Comparison of ENCODE assay signal across 10 cellular contexts in genomic region chr20:33846291-33846916, GRCh38. TPM values are rescaled to one million over a fixed set of nuclear protein-coding genes. Genes with fewer than 3 reads are reported as not detected.
DNase-seq lines count a peak whose midpoint lies in the region; ATAC-seq and TF ChIP-seq lines count a peak whose summit lies in the region.
"Had no signal": no experiment of that assay in that cellular context is flagged by ENCODE, and none has a peak within 500 bp of the region (broad histone marks: within the 10 kb centered on the region; RNA-seq: fewer than 3 reads in every experiment).

No MANE protein-coding gene starts in this region.

- in situ Hi-C loops in HAP-1 (cut with MboI; ENCODE audit: low sequenced_read_pairs) (no loop called here), astrocyte of the spinal cord (cut with HindIII; ENCODE audit: low sequenced_read_pairs) (no loop called here)

- no peak for TF ChIP-seq CTCF in astrocyte of the spinal cord (IDR thresholded peaks at IDR 0.05; ENCODE audit: low read depth, low read length)

- no peaks in the 10 kb centered on the region for H3K9me3 ChIP-seq in HAP-1

- peak; percentile 25 for DNase-seq in AG20443 (ENCODE audit: low spot score)
- peak; percentile 69 to 92 for DNase-seq in HAP-1 (ENCODE audit: low spot score in 2 of 2)
- DNase-seq in astrocyte of the spinal cord (ENCODE audit: low read depth, low spot score), result peak; percentile 55
- DNase-seq in left lobe of liver (ENCODE audit: low spot score), result no peak
- DNase-seq in amygdala (lab: John Stamatoyannopoulos, UW), result no peak
- no peak for DNase-seq in SW480 (ENCODE audit: low spot score)
- no peak for DNase-seq in nucleus accumbens (lab: John Stamatoyannopoulos, UW)
- no peak for DNase-seq in SK-N-DZ (ENCODE audit: low spot score)
- DNase-seq: central memory CD4-positive, alpha-beta T cell; hippocampal formation had no signal

- ATAC-seq in left lobe of liver, result peak; percentile 8

- H3K4me3 ChIP-seq in HAP-1, result no peak overlapping the region
- H3K4me3 ChIP-seq in astrocyte of the spinal cord (ENCODE audit: low read depth, low read length), result no peak overlapping the region

- peaks cover 17% of the 10 kb centered on the region for H3K36me3 ChIP-seq in HAP-1 (replicated peaks)

- H3K27me3 ChIP-seq in HAP-1 (ENCODE audit: low read depth), result no peaks in the 10 kb centered on the region

- peaks cover 43% of the 10 kb centered on the region for H3K4me1 ChIP-seq in HAP-1

RNA-seq across cellular contexts. Expression of gene CHMP4B, which starts 35.3 kb away (rescaled TPM):
- 24.4 TPM for total RNA-seq in left lobe of liver
- polyA plus RNA-seq in SK-N-DZ (2014; cell fraction: cytosol; rRNA removed), result 27.3 and 38.4 TPM in 2 replicates
- polyA plus RNA-seq in SK-N-DZ (2014; cell fraction: nucleus; rRNA removed), result 13.9 and 34.3 TPM in 2 replicates

Comparison
In these comparisons a context has a peak if more than half of its experiments do, and no peak if none do; other contexts are left out.
1. DNase-seq: peak in AG20443 (single experiment), HAP-1 (2 of 2) and astrocyte of the spinal cord (single experiment); none in left lobe of liver (single experiment), amygdala (0 of 56), SW480 (single experiment), nucleus accumbens (0 of 56) and SK-N-DZ (single experiment).